Comparison of ENCODE assay signal across 13 cellular contexts in genomic region chr6:14321992-14322772, GRCh38.
DNase-seq lines count a peak whose midpoint lies in the region; TF ChIP-seq lines count a peak whose summit lies in the region.
"Had no signal": no experiment of that assay in that cellular context is flagged by ENCODE, and none has a peak within 500 bp of the region (broad histone marks: within the 10 kb centered on the region; RNA-seq: fewer than 3 reads in every experiment).

No MANE protein-coding gene starts in this region.

- no peak overlapping the region for H3K4me3 ChIP-seq in mesenchymal stem cell (ENCODE audit: insufficient read depth in 1 of 2, low read depth in 1 of 2, low read length in 2 of 2)
- no peak overlapping the region for H3K4me3 ChIP-seq in suprapubic skin
- H3K4me3 ChIP-seq: heart left ventricle had no signal

- H2BK15ac ChIP-seq in mesenchymal stem cell (ENCODE audit: low read depth, poor library complexity, severe bottlenecking), result no peak overlapping the region

- H3K27ac Mint-ChIP-seq in HFFc6 (no peak overlapping the region), chondrocyte (ENCODE audit: unreplicated experiment) (no peak overlapping the region)

- no peak overlapping the region for H3K23ac ChIP-seq in mesenchymal stem cell (ENCODE audit: low read length in 2 of 2)

- TF ChIP-seq EP300 in suprapubic skin (IDR thresholded peaks at IDR 0.05), result no peak

- no peak overlapping the region for H2AFZ ChIP-seq in mesenchymal stem cell (ENCODE audit: low read depth, low read length)

- no peak overlapping the region for H2AK5ac ChIP-seq in mesenchymal stem cell (ENCODE audit: low read length, severe bottlenecking)

- H3K27me3 ChIP-seq in mesenchymal stem cell (ENCODE audit: control insufficient read depth in 1 of 2, insufficient read depth in 1 of 2, low read length in 2 of 2), result peaks cover 0 to 24% of the 10 kb centered on the region in 2 experiments
- H3K27me3 ChIP-seq in suprapubic skin, result no peaks in the 10 kb centered on the region
- H3K27me3 ChIP-seq: heart left ventricle had no signal

- H3K4me2 ChIP-seq in mesenchymal stem cell (ENCODE audit: low read length, poor library complexity, severe bottlenecking), result no peak overlapping the region

- peak; percentile 26; the same call in 1 of the 2 replicates for TF ChIP-seq CTCF in HFFc6 (IDR thresholded peaks at IDR 0.05)
- peak; percentile 8 for TF ChIP-seq CTCF in chondrocyte (IDR thresholded peaks at IDR 0.05)
- no peak for TF ChIP-seq CTCF in suprapubic skin (IDR thresholded peaks at IDR 0.05)
- no peak for TF ChIP-seq CTCF in GM10266 (IDR thresholded peaks at IDR 0.05; ENCODE audit: control insufficient read depth, insufficient read depth, low read depth, missing control alignments)

- H3K9ac ChIP-seq in mesenchymal stem cell (ENCODE audit: low read length), result no peak overlapping the region

- no peak overlapping the region for H3K14ac ChIP-seq in mesenchymal stem cell (ENCODE audit: low read length in 2 of 2)

- no peaks in the 10 kb centered on the region for H3K9me3 Mint-ChIP-seq in HFFc6
- H3K9me3 Mint-ChIP-seq in chondrocyte (ENCODE audit: low read depth), result no peaks in the 10 kb centered on the region
- H3K9me3 Mint-ChIP-seq: activated T-cell treated with anti-CD3 and anti-CD28 coated beads, Interleukin-2, amount 50 U/mL, for 4 hours had no signal

- H3K9me3 ChIP-seq in mesenchymal stem cell (ENCODE audit: control insufficient read depth, low read length) (no peaks in the 10 kb centered on the region), suprapubic skin (no peaks in the 10 kb centered on the region)
- H3K9me3 ChIP-seq: heart left ventricle had no signal

- H3K27me3 Mint-ChIP-seq in HFFc6 (ENCODE audit: insufficient read depth) (peaks cover 14% of the 10 kb centered on the region), chondrocyte (ENCODE audit: low read depth) (peaks cover 13% of the 10 kb centered on the region)
- H3K27me3 Mint-ChIP-seq: memory B cell had no signal

- 88% methylated on average over 10 of the region's 10 CpGs for WGBS in mesenchymal stem cell
- WGBS in suprapubic skin, result 87% methylated on average over 10 of the region's 10 CpGs

- no peak overlapping the region for H3K18ac ChIP-seq in mesenchymal stem cell (ENCODE audit: low read depth in 1 of 2, low read length in 2 of 2)

- no peak overlapping the region for H4K8ac ChIP-seq in mesenchymal stem cell (ENCODE audit: low read length)

- H4K91ac ChIP-seq in mesenchymal stem cell (ENCODE audit: low read length), result no peak overlapping the region

- no peaks in the 10 kb centered on the region for H3K79me1 ChIP-seq in mesenchymal stem cell (replicated peaks; ENCODE audit: low read length, poor library complexity, severe bottlenecking)

- TF ChIP-seq POLR2A in suprapubic skin (IDR thresholded peaks at IDR 0.05), result no peak

- no peak overlapping the region for H2BK120ac ChIP-seq in mesenchymal stem cell (ENCODE audit: low read depth, low read length)

- DNase-seq in DMS53 (lab: John Stamatoyannopoulos, UW), result peak; percentile 52
- no peak for DNase-seq in HFFc6
- DNase-seq in chondrocyte (ENCODE audit: low spot score), result no peak
- DNase-seq in mesenchymal stem cell, result peak; percentile 7
- DNase-seq in NCI-H226, result no peak
- no peak for DNase-seq in suprapubic skin (ENCODE audit: low spot score in 2 of 2)
- DNase-seq in GM10266 (ENCODE audit: extremely low spot score), result no peak
- DNase-seq: activated T-cell treated with anti-CD3 and anti-CD28 coated beads, Interleukin-2, amount 50 U/mL, for 4 hours; aorta; NCI-H774; stimulated activated CD4-positive, alpha-beta T cell treated with anti-CD3 and anti-CD28 coated beads, Interleukin-4, amount 100 ng/mL, for 4 hours had no signal

- no peaks in the 10 kb centered on the region for H3K4me1 Mint-ChIP-seq in HFFc6 (ENCODE audit: low read depth)
- no peaks in the 10 kb centered on the region for H3K4me1 Mint-ChIP-seq in chondrocyte (ENCODE audit: low read depth)

- no peak overlapping the region for H2BK5ac ChIP-seq in mesenchymal stem cell (ENCODE audit: low read depth, low read length, poor library complexity, severe bottlenecking)

- H3K4me3 Mint-ChIP-seq in HFFc6 (no peak overlapping the region), chondrocyte (ENCODE audit: unreplicated experiment) (no peak overlapping the region)
- H3K4me3 Mint-ChIP-seq: activated T-cell treated with anti-CD3 and anti-CD28 coated beads, Interleukin-2, amount 50 U/mL, for 4 hours; memory B cell had no signal

- H3K27ac ChIP-seq in mesenchymal stem cell (ENCODE audit: low read length, poor library complexity, severe bottlenecking) (no peak overlapping the region), suprapubic skin (no peak overlapping the region)
- H3K27ac ChIP-seq: heart left ventricle had no signal

- H3K36me3 ChIP-seq in mesenchymal stem cell (ENCODE audit: control insufficient read depth in 1 of 2, insufficient read depth in 2 of 2, low read depth in 1 of 2, low read length in 2 of 2) (no peaks in the 10 kb centered on the region), suprapubic skin (no peaks in the 10 kb centered on the region)
- H3K36me3 ChIP-seq: heart left ventricle had no signal

- H2BK12ac ChIP-seq in mesenchymal stem cell (ENCODE audit: low read length in 2 of 2), result no peak overlapping the region

- H3K36me3 Mint-ChIP-seq in HFFc6 (ENCODE audit: low read depth) (no peaks in the 10 kb centered on the region), chondrocyte (ENCODE audit: low read depth) (no peaks in the 10 kb centered on the region)

- H3K4me1 ChIP-seq in mesenchymal stem cell (ENCODE audit: control insufficient read depth, insufficient read depth, low read depth, low read length) (peaks cover 1% of the 10 kb centered on the region), suprapubic skin (no peaks in the 10 kb centered on the region)
- H3K4me1 ChIP-seq: heart left ventricle had no signal

- H3K4ac ChIP-seq in mesenchymal stem cell (ENCODE audit: low read depth in 1 of 2, low read length in 2 of 2), result no peak overlapping the region

Comparison
In these comparisons a context has a peak if more than half of its experiments do, and no peak if none do; other contexts are left out.
1. DNase-seq: peak in DMS53 (single experiment) and mesenchymal stem cell (single experiment); none in HFFc6 (single experiment), chondrocyte (single experiment), NCI-H226 (single experiment), suprapubic skin (0 of 2) and GM10266 (single experiment).
2. CTCF ChIP-seq: peak in HFFc6 (single experiment) and chondrocyte (single experiment); none in suprapubic skin (0 of 2) and GM10266 (single experiment).